ENCODE assay signal across 8 cellular contexts in the genomic region with DNA sequence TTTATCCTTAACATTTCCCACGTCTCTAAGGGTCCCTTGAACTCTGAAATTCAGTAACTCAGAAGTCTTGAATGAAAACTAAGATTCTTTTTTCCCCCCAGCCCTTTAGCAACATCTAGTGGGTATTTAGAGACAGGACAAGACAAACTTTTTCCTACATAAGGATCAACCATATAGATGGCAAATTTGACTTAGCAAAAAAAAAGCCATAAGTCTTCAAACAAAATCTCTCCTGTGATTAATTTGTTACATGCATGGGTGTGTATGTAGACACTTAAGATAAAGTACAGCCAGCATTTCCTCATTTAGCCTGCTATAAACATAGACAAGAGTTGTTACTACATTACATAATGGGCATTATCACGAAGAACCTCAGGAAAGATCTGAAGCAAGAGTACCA. TPM values are rescaled to one million over a fixed set of nuclear protein-coding genes. Genes with fewer than 3 reads are reported as not detected.
DNase-seq lines count a peak whose midpoint lies in the region; ATAC-seq and TF ChIP-seq lines count a peak whose summit lies in the region.

No MANE protein-coding gene starts in this region.

- TF ChIP-seq CTCF in 22Rv1 (IDR thresholded peaks at IDR 0.05) (peak; percentile 78), coronary artery (IDR thresholded peaks at IDR 0.05) (no peak), gastrocnemius medialis (IDR thresholded peaks at IDR 0.05 in 4 of 5, conservative IDR thresholded peaks at IDR 0.05 in 1 of 5) (peak in 2 of 5 experiments; percentile 31 to 35)

- DNase-seq in GM04504 (ENCODE audit: low read depth): peak; percentile 6
- DNase-seq in RPMI8226: peak; percentile 28
- DNase-seq in fibroblast of peridontal ligament (ENCODE audit: extremely low read depth): peak; percentile 76
- peak; percentile 62 for DNase-seq in superior temporal gyrus (ENCODE audit: extremely low spot score)
- no peak for DNase-seq in cerebellum (ENCODE audit: low spot score)
- DNase-seq in coronary artery (ENCODE audit: low spot score): no peak
- DNase-seq in gastrocnemius medialis: no peak

- H3K4me1 ChIP-seq in gastrocnemius medialis: no peaks in the 10 kb centered on the region

- no peaks in the 10 kb centered on the region for H3K27me3 ChIP-seq in gastrocnemius medialis

- ATAC-seq in gastrocnemius medialis: no peak

- no peak for TF ChIP-seq POLR2A in gastrocnemius medialis (IDR thresholded peaks at IDR 0.05)

- H3K4me3 ChIP-seq in coronary artery (no peak overlapping the region), gastrocnemius medialis (no peak overlapping the region)

- H3K36me3 ChIP-seq in gastrocnemius medialis: no peaks in the 10 kb centered on the region

- no peaks in the 10 kb centered on the region for H3K9me3 ChIP-seq in gastrocnemius medialis

- H3K27ac ChIP-seq in 22Rv1: no peak overlapping the region
- H3K27ac ChIP-seq in coronary artery: no peak overlapping the region
- H3K27ac ChIP-seq in gastrocnemius medialis: no peak overlapping the region

- in situ Hi-C loops in gastrocnemius medialis (cut with MboI; ENCODE audit: low sequenced_read_pairs in 4 of 4): no loop called here

- intact Hi-C loops in gastrocnemius medialis (cut with DNase I; ENCODE audit: low total_unique reads): no loop called here

RNA-seq across cellular contexts. Expression of a gene that starts 29.1 kb away (rescaled TPM):
- total RNA-seq in cerebellum: 0.82 TPM
- total RNA-seq in gastrocnemius medialis: under 1 TPM in 1 of 4 donors, not detected in 3; 0.03 TPM

Comparison
In these comparisons a context has a peak if more than half of its experiments do, and no peak if none do; other contexts are left out.
1. DNase-seq: peak in GM04504 (single experiment), RPMI8226 (single experiment), fibroblast of peridontal ligament (single experiment) and superior temporal gyrus (single experiment); none in cerebellum (single experiment), coronary artery (single experiment) and gastrocnemius medialis (0 of 2).